8 cellular contexts compared by ENCODE assay signal in the genomic region with DNA sequence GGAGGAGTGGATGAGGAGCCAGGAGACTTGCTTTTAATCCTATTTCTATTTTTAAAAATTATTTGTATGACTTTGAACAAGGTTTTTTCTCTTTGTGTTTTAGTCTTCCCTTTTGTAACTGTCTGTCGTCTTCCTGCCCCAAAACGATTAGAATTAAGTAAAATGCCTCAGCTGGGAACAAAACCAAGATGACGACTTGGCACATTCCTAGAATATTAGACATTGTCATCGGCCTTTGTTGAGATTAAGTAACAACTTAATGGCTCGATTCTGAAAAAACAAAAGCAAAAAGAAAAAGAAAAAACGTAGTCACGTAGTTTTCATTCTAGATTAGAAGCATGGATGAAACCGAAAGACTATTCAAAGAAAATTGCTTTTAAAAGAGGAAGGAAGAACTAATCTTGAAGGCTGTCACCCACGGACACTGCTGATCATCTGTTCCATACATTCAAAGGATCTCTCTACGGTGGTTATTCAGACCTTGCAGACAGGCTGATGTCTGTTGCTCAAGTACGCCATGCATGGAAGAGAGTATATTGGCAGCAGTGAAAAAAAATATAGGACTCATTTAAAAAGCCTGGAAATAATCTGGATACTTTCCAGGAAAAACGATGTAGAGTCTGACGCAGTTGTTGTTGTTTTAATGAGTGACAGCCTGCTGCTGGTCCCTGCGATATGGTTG. TPM values are rescaled to one million over a fixed set of nuclear protein-coding genes. Genes with fewer than 3 reads are reported as not detected.
A peak's percentile ranks its signal among the peaks of the same experiment; 100 is the strongest.
DNase-seq lines count a peak whose midpoint lies in the region; ATAC-seq and TF ChIP-seq lines count a peak whose summit lies in the region.

No MANE protein-coding gene starts in this region.

- H3K4me3 Mint-ChIP-seq in activated naive CD8-positive, alpha-beta T cell treated with anti-CD3 and anti-CD28 coated beads, Interleukin-2, amount 50 U/mL, for 24 hours, result no peak overlapping the region
- H3K4me3 Mint-ChIP-seq in osteocyte (ENCODE audit: unreplicated experiment), result peak overlapping the region; percentile 69

- no peaks in the 10 kb centered on the region for H3K36me3 Mint-ChIP-seq in activated naive CD8-positive, alpha-beta T cell treated with anti-CD3 and anti-CD28 coated beads, Interleukin-2, amount 50 U/mL, for 24 hours (ENCODE audit: low read depth)
- H3K36me3 Mint-ChIP-seq in osteocyte (ENCODE audit: unreplicated experiment), result no peaks in the 10 kb centered on the region

- CTCF ChIA-PET in BJ (lab: Yijun Ruan, JAX), result interaction anchor here (3.8 kb wide), 1 partner anchor 34 kb away, joined by 14 read pairs; no protein-coding TSS in a partner anchor

- no peak overlapping the region for H3K27ac Mint-ChIP-seq in activated naive CD8-positive, alpha-beta T cell treated with anti-CD3 and anti-CD28 coated beads, Interleukin-2, amount 50 U/mL, for 24 hours
- H3K27ac Mint-ChIP-seq in osteocyte (ENCODE audit: unreplicated experiment), result peak overlapping the region; percentile 69

- H3K27me3 ChIP-seq in BJ (ENCODE audit: control insufficient read depth, insufficient read depth, low read length), result no peaks in the 10 kb centered on the region

- H3K36me3 ChIP-seq in BJ (ENCODE audit: control insufficient read depth, insufficient read depth, low read length), result no peaks in the 10 kb centered on the region

- ATAC-seq in GM19438 (IDR thresholded peaks at IDR 0.05; ENCODE audit: low read depth, unreplicated experiment), result peak; percentile 86
- ATAC-seq in activated naive CD8-positive, alpha-beta T cell treated with anti-CD3 and anti-CD28 coated beads, Interleukin-2, amount 50 U/mL, for 24 hours, result peak; percentile 56

- DNase-seq in BJ (ENCODE audit: low read depth), result no peak
- DNase-seq in HS-27A (ENCODE audit: low read depth), result peak; percentile 19
- no peak for DNase-seq in activated naive CD8-positive, alpha-beta T cell treated with anti-CD3 and anti-CD28 coated beads, Interleukin-2, amount 50 U/mL, for 24 hours
- DNase-seq in osteocyte (ENCODE audit: extremely low spot score, unreplicated experiment), result no peak
- DNase-seq in GOT3 (lab: John Stamatoyannopoulos, UW), result no peak
- DNase-seq in C1 segment of cervical spinal cord (lab: John Stamatoyannopoulos, UW), result no peak
- no peak for DNase-seq in DMS53 treated with DMSO at 0.1 percent for 48 hours (lab: John Stamatoyannopoulos, UW; ENCODE audit: unreplicated experiment)

- POLR2A ChIA-PET in BJ (lab: Charles Lee), result interaction anchor here (1.4 kb wide), 1 partner anchor 128 kb away, joined by 3 read pairs; a partner anchor contains a TSS

- H3K27me3 Mint-ChIP-seq in activated naive CD8-positive, alpha-beta T cell treated with anti-CD3 and anti-CD28 coated beads, Interleukin-2, amount 50 U/mL, for 24 hours, result peaks cover 7% of the 10 kb centered on the region
- no peaks in the 10 kb centered on the region for H3K27me3 Mint-ChIP-seq in osteocyte (ENCODE audit: unreplicated experiment)

- no peaks in the 10 kb centered on the region for H3K9me3 Mint-ChIP-seq in activated naive CD8-positive, alpha-beta T cell treated with anti-CD3 and anti-CD28 coated beads, Interleukin-2, amount 50 U/mL, for 24 hours
- no peaks in the 10 kb centered on the region for H3K9me3 Mint-ChIP-seq in osteocyte (ENCODE audit: unreplicated experiment)

- H3K4me1 Mint-ChIP-seq in activated naive CD8-positive, alpha-beta T cell treated with anti-CD3 and anti-CD28 coated beads, Interleukin-2, amount 50 U/mL, for 24 hours, result peaks cover 10% of the 10 kb centered on the region
- peaks cover 16% of the 10 kb centered on the region for H3K4me1 Mint-ChIP-seq in osteocyte (ENCODE audit: unreplicated experiment)

- TF ChIP-seq CTCF in BJ (IDR thresholded peaks at IDR 0.05; ENCODE audit: insufficient read depth, low read depth, low read length) (no peak), osteocyte (IDR thresholded peaks at IDR 0.05) (no peak)

- H3K4me3 ChIP-seq in BJ (ENCODE audit: low read depth, low read length), result peak overlapping the region; percentile 2; the same call in 1 of the 2 replicates

RNA-seq across cellular contexts. Expression of a gene that starts 16.9 kb away (rescaled TPM):
- polyA plus RNA-seq in BJ (2011; rRNA removed), result 0.09 and 0.12 TPM in 2 replicates
- polyA minus RNA-seq in BJ (2011; rRNA and poly(A)+ RNA removed), result 0.10 TPM in 1 of 2 replicates, not detected in the other
- 0.34 and 0.83 TPM in 2 replicates for total RNA-seq in osteocyte
